Comparison of ENCODE assay signal across 1 cellular context in the genomic region with DNA sequence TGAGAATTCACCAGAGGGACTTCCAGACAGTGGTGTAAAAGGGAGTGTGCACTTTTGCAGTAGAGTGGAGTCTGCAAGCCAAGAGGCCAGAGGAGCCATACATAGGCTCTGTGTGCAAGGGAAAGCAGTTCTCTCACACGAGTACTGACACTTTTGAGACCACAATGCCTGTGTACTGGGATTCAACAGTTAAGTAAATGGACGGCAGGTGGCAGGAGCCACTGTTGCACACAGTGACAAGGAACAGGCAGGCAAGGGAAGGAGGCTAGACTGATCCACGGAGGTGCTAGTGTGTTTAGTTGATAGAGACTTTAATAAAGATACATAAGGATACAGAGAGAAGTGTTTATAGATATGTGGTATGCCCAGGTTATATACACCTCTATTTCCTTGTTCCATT.
TF ChIP-seq lines count a peak whose summit lies in the region.

No MANE protein-coding gene starts in this region.

TF ChIP-seq in IMR-90, 13 proteins besides CTCF, POLR2A, EP300 and RAD21 (continued from another document):
- TF ChIP-seq CEBPB (IDR thresholded peaks at IDR 0.05; ENCODE audit: low read depth, low read length) (no peak), BHLHE40 (IDR thresholded peaks at IDR 0.05; ENCODE audit: low read depth, low read length) (no peak), MAZ (IDR thresholded peaks at IDR 0.05; ENCODE audit: borderline replicate concordance, low read depth, low read length) (no peak), MXI1 (IDR thresholded peaks at IDR 0.05; ENCODE audit: borderline replicate concordance, low read depth, low read length) (no peak), NFE2L2 (IDR thresholded peaks at IDR 0.05; ENCODE audit: low read depth, low read length) (no peak), FOS (IDR thresholded peaks at IDR 0.05; ENCODE audit: low read depth, low read length) (no peak), SMC3 (IDR thresholded peaks at IDR 0.05; ENCODE audit: low read depth, low read length) (no peak)
- TF ChIP-seq, protein P1, sequence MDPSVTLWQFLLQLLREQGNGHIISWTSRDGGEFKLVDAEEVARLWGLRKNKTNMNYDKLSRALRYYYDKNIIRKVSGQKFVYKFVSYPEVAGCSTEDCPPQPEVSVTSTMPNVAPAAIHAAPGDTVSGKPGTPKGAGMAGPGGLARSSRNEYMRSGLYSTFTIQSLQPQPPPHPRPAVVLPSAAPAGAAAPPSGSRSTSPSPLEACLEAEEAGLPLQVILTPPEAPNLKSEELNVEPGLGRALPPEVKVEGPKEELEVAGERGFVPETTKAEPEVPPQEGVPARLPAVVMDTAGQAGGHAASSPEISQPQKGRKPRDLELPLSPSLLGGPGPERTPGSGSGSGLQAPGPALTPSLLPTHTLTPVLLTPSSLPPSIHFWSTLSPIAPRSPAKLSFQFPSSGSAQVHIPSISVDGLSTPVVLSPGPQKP (IDR thresholded peaks at IDR 0.05; ENCODE audit: borderline replicate concordance, low read depth, low read length): no peak
